18 cellular contexts compared by ENCODE assay signal in genomic region chr15:71921191-71921590, GRCh38.
A peak's percentile ranks its signal among the peaks of the same experiment; 100 is the strongest.
DNase-seq lines count a peak whose midpoint lies in the region; ATAC-seq and TF ChIP-seq lines count a peak whose summit lies in the region.
"Had no signal": no experiment of that assay in that cellular context is flagged by ENCODE, and none has a peak within 500 bp of the region (broad histone marks: within the 10 kb centered on the region; RNA-seq: fewer than 3 reads in every experiment).

No MANE protein-coding gene starts in this region.

- DNase-seq in ELR (ENCODE audit: low read depth) (peak; percentile 3), LHCN-M2 (ENCODE audit: low read depth) (peak; percentile 80), epithelial cell of prostate (ENCODE audit: low read depth, low spot score) (peak; percentile 57), osteoblast (ENCODE audit: insufficient read length, low spot score, missing footprints) (peak; percentile 52), left ventricle myocardium inferior (no peak), OCI-M1 (lab: John Stamatoyannopoulos, UW) (no peak)
- DNase-seq: Calu3; CD4-positive, alpha-beta T cell; DMS79 treated with DMSO at 0.1 percent for 48 hours; GF-D8; GOT3; NCI-H1092; NCI-H1694; NCI-H446 treated with DMSO at 0.1 percent for 48 hours; NCI-H748 treated with DMSO at 0.1 percent for 48 hours; SIG-M5 had no signal

- intact Hi-C loops in left ventricle myocardium inferior (cut with micrococcal nuclease), result no loop called here

- ATAC-seq in HG03097 (IDR thresholded peaks at IDR 0.05; ENCODE audit: low FRiP score, unreplicated experiment), result no peak
- ATAC-seq: K562 had no signal

- H3K27ac ChIP-seq in epithelial cell of prostate (no peak overlapping the region), osteoblast (ENCODE audit: low read depth, low read length) (no peak overlapping the region), left ventricle myocardium inferior (replicated peaks) (no peak overlapping the region)

- H3K4me1 ChIP-seq in osteoblast (ENCODE audit: insufficient read depth, low read length) (no peaks in the 10 kb centered on the region), left ventricle myocardium inferior (no peaks in the 10 kb centered on the region)

- H4K20me1 ChIP-seq in osteoblast (ENCODE audit: insufficient read depth, low read length), result no peaks in the 10 kb centered on the region

- H3K4me2 ChIP-seq in osteoblast (ENCODE audit: insufficient read depth, low read length), result no peak overlapping the region

- H3K79me2 ChIP-seq in osteoblast (ENCODE audit: insufficient read depth, low read length), result no peaks in the 10 kb centered on the region

- H3K27me3 ChIP-seq in osteoblast (ENCODE audit: insufficient read depth, low read length), result no peaks in the 10 kb centered on the region
- H3K27me3 ChIP-seq in left ventricle myocardium inferior (ENCODE audit: low read depth), result no peaks in the 10 kb centered on the region

- no peak overlapping the region for H2AFZ ChIP-seq in osteoblast (ENCODE audit: low read length)

- H3K4me3 ChIP-seq in osteoblast (ENCODE audit: insufficient read depth, low read length), result no peak overlapping the region
- no peak overlapping the region for H3K4me3 ChIP-seq in left ventricle myocardium inferior
- H3K4me3 ChIP-seq: K562 had no signal

- H3K9me3 ChIP-seq in osteoblast (ENCODE audit: low read depth, low read length) (no peaks in the 10 kb centered on the region), left ventricle myocardium inferior (replicated peaks) (no peaks in the 10 kb centered on the region)

- TF ChIP-seq CTCF in osteoblast (IDR thresholded peaks at IDR 0.05; ENCODE audit: extremely low read depth, low read depth, low read length) (no peak), left ventricle myocardium inferior (IDR thresholded peaks at IDR 0.05; ENCODE audit: borderline replicate concordance) (no peak)

- H3K36me3 ChIP-seq in osteoblast (ENCODE audit: insufficient read depth, low read length) (no peaks in the 10 kb centered on the region), left ventricle myocardium inferior (peaks cover 7% of the 10 kb centered on the region)

Comparison
In these comparisons a context has a peak if more than half of its experiments do, and no peak if none do; other contexts are left out.
1. DNase-seq: peak in ELR (single experiment), LHCN-M2 (single experiment), epithelial cell of prostate (single experiment) and osteoblast (single experiment); none in left ventricle myocardium inferior (single experiment) and OCI-M1 (single experiment).